ENCODE assay signal across 21 cellular contexts in genomic region chr5:153658606-153659005, GRCh38.
DNase-seq lines count a peak whose midpoint lies in the region; ATAC-seq and TF ChIP-seq lines count a peak whose summit lies in the region.
"Had no signal": no experiment of that assay in that cellular context is flagged by ENCODE, and none has a peak within 500 bp of the region (broad histone marks: within the 10 kb centered on the region; RNA-seq: fewer than 3 reads in every experiment).

No MANE protein-coding gene starts in this region.

- POLR2A ChIA-PET in IMR-90 (lab: Charles Lee; ENCODE audit: unreplicated experiment) = no interaction called here

- no peak for TF ChIP-seq POLR2A in IMR-90 (IDR thresholded peaks at IDR 0.05; ENCODE audit: low read depth, low read length)

- no peak overlapping the region for H2BK15ac ChIP-seq in IMR-90 (ENCODE audit: low read depth, low read length)

- no peak overlapping the region for H3K23ac ChIP-seq in IMR-90 (ENCODE audit: low read depth, low read length)

- no peaks in the 10 kb centered on the region for H4K20me1 ChIP-seq in IMR-90 (ENCODE audit: insufficient read depth, low read length)

- no peak overlapping the region for H2BK5ac ChIP-seq in IMR-90 (ENCODE audit: low read depth, low read length, poor library complexity, severe bottlenecking)

- DNase-seq in IMR-90 = no peak
- DNase-seq in mesothelial cell of epicardium (ENCODE audit: low spot score in 2 of 2, unreplicated experiment in 2 of 2) = no peak
- no peak for DNase-seq in SHP77 (lab: John Stamatoyannopoulos, UW)
- DNase-seq in AML-193 (lab: John Stamatoyannopoulos, UW) = no peak
- DNase-seq in Kasumi-1 (lab: John Stamatoyannopoulos, UW) = no peak
- DNase-seq: activated CD8-positive, alpha-beta T cell treated with anti-CD3 and anti-CD28 coated beads, Interleukin-2, amount 10 ng/mL, durations not matched to agents 7 days and 5 days; activated naive CD4-positive, alpha-beta T cell treated with anti-CD3 and anti-CD28 coated beads, Interleukin-2, amount 10 ng/mL, durations not matched to agents 7 days and 5 days; DMS53; effector CD4-positive, alpha-beta T cell; GDM1; left lung; midbrain; natural killer cell; RPMI8226; T-helper 17 cell; transverse colon had no signal

- H3K27me3 Mint-ChIP-seq in mesothelial cell of epicardium (ENCODE audit: low read depth) = no peaks in the 10 kb centered on the region
- H3K27me3 Mint-ChIP-seq: activated naive CD4-positive, alpha-beta T cell treated with anti-CD3 and anti-CD28 coated beads, Interleukin-2, amount 10 ng/mL, durations not matched to agents 7 days and 5 days; activated T-helper 17 cell treated with anti-CD3 and anti-CD28 coated beads, Interleukin-2, amount 50 U/mL, for 72 hours; stimulated activated memory B cell treated with anti-CD40 and anti-IgM and Interleukin-4, amounts not matched to agents 10 μg/mL and 1 μg/mL and 100 μg/mL, for 72 hours had no signal

- peaks cover 14% of the 10 kb centered on the region for H3K4me1 Mint-ChIP-seq in mesothelial cell of epicardium
- H3K4me1 Mint-ChIP-seq: activated naive CD4-positive, alpha-beta T cell treated with anti-CD3 and anti-CD28 coated beads, Interleukin-2, amount 10 ng/mL, durations not matched to agents 7 days and 5 days; activated T-helper 17 cell treated with anti-CD3 and anti-CD28 coated beads, Interleukin-2, amount 50 U/mL, for 72 hours; natural killer cell; stimulated activated memory B cell treated with anti-CD40 and anti-IgM and Interleukin-4, amounts not matched to agents 10 μg/mL and 1 μg/mL and 100 μg/mL, for 72 hours; T-helper 17 cell had no signal

- H2AK9ac ChIP-seq in IMR-90 (replicated peaks; ENCODE audit: low read depth, low read length, poor library complexity) = no peak overlapping the region

- H2BK20ac ChIP-seq in IMR-90 (ENCODE audit: low read depth, low read length) = no peak overlapping the region

- TF ChIP-seq RAD21 in IMR-90 (IDR thresholded peaks at IDR 0.05; ENCODE audit: low read length) = no peak

- no peak overlapping the region for H4K5ac ChIP-seq in IMR-90 (ENCODE audit: low read depth, low read length)

- no peak overlapping the region for H3K4me3 Mint-ChIP-seq in mesothelial cell of epicardium
- H3K4me3 Mint-ChIP-seq: activated CD8-positive, alpha-beta T cell treated with anti-CD3 and anti-CD28 coated beads, Interleukin-2, amount 10 ng/mL, durations not matched to agents 7 days and 5 days; activated naive CD4-positive, alpha-beta T cell treated with anti-CD3 and anti-CD28 coated beads, Interleukin-2, amount 10 ng/mL, durations not matched to agents 7 days and 5 days; activated T-helper 17 cell treated with anti-CD3 and anti-CD28 coated beads, Interleukin-2, amount 50 U/mL, for 72 hours; natural killer cell; stimulated activated memory B cell treated with anti-CD40 and anti-IgM and Interleukin-4, amounts not matched to agents 10 μg/mL and 1 μg/mL and 100 μg/mL, for 72 hours; T-helper 17 cell had no signal

- CTCF ChIA-PET in IMR-90 (lab: Yijun Ruan, JAX) = interaction anchor here (0.6 kb wide), 4 partner anchors 81 to 1720 kb away, joined by 3 to 4 read pairs (median 3); no protein-coding TSS in a partner anchor

- no peak overlapping the region for H2AK5ac ChIP-seq in IMR-90 (ENCODE audit: low read depth, low read length)

- BruUV-seq in IMR-90 (replicated peaks; lab: Mats Ljungman, UMichigan) = no TSS peak

- no peak overlapping the region for H3K18ac ChIP-seq in IMR-90 (ENCODE audit: low read depth, low read length)

- intact Hi-C loops in IMR-90 (cut with micrococcal nuclease) = no loop called here

- no peak overlapping the region for H3K56ac ChIP-seq in IMR-90 (ENCODE audit: extremely low read depth, insufficient read depth, low read length)

- no peak overlapping the region for H3K9ac ChIP-seq in IMR-90 (ENCODE audit: low read depth, low read length)

- H4K91ac ChIP-seq in IMR-90 (ENCODE audit: insufficient read depth, low read depth, low read length) = no peak overlapping the region

- in situ Hi-C loops in IMR-90 (cut with MboI; ENCODE audit: low sequenced_read_pairs) = no loop called here

- ATAC-seq in IMR-90 (ENCODE audit: low read depth) (peak; percentile 22; the same call in 1 of the 2 replicates), GM19455 (IDR thresholded peaks at IDR 0.05; ENCODE audit: unreplicated experiment) (no peak)
- ATAC-seq: activated CD8-positive, alpha-beta T cell treated with anti-CD3 and anti-CD28 coated beads, Interleukin-2, amount 10 ng/mL, durations not matched to agents 7 days and 5 days; activated T-helper 17 cell treated with anti-CD3 and anti-CD28 coated beads, Interleukin-2, amount 50 U/mL, for 72 hours; natural killer cell; stimulated activated memory B cell treated with anti-CD40 and anti-IgM and Interleukin-4, amounts not matched to agents 10 μg/mL and 1 μg/mL and 100 μg/mL, for 72 hours; T-helper 17 cell had no signal

- no peak overlapping the region for H3K4ac ChIP-seq in IMR-90 (ENCODE audit: low read depth, low read length)

- no peak overlapping the region; the same call in 1 of the 2 replicates for H3K4me2 ChIP-seq in IMR-90 (ENCODE audit: low read depth, low read length)

- no peak overlapping the region for H3K4me3 ChIP-seq in IMR-90 (ENCODE audit: insufficient read depth, low read depth, low read length)
- no peak overlapping the region for H3K4me3 ChIP-seq in ectodermal cell (ENCODE audit: insufficient read depth, low read depth, low read length)
- H3K4me3 ChIP-seq: left lung, transverse colon had no signal

- H3K9me3 Mint-ChIP-seq in mesothelial cell of epicardium = peaks cover 4% of the 10 kb centered on the region
- H3K9me3 Mint-ChIP-seq: activated naive CD4-positive, alpha-beta T cell treated with anti-CD3 and anti-CD28 coated beads, Interleukin-2, amount 10 ng/mL, durations not matched to agents 7 days and 5 days; activated T-helper 17 cell treated with anti-CD3 and anti-CD28 coated beads, Interleukin-2, amount 50 U/mL, for 72 hours; natural killer cell; stimulated activated memory B cell treated with anti-CD40 and anti-IgM and Interleukin-4, amounts not matched to agents 10 μg/mL and 1 μg/mL and 100 μg/mL, for 72 hours had no signal

- H3K4me1 ChIP-seq in IMR-90 (ENCODE audit: control insufficient read depth, insufficient read depth, low read length) (0 out of 2 replicates have a peak, but pooled peaks cover 1% of the 10 kb centered on the region), ectodermal cell (ENCODE audit: control insufficient read depth, insufficient read depth, low read length) (peaks cover 48% of the 10 kb centered on the region)
- H3K4me1 ChIP-seq: transverse colon had no signal

- H2AFZ ChIP-seq in IMR-90 (replicated peaks; ENCODE audit: low read length, poor library complexity) = no peak overlapping the region

- no peaks in the 10 kb centered on the region for H3K9me1 ChIP-seq in IMR-90 (ENCODE audit: insufficient read depth, low read length)

- dilution Hi-C loops in IMR-90 (cut with HindIII; ENCODE audit: low sequenced_read_pairs, unreplicated experiment) = no loop called here

- no peak overlapping the region for H4K8ac ChIP-seq in IMR-90 (ENCODE audit: low read depth in 2 of 2, low read length in 2 of 2)

- H3K36me3 ChIP-seq in IMR-90 (ENCODE audit: control insufficient read depth, insufficient read depth, low read length) (no peaks in the 10 kb centered on the region), ectodermal cell (ENCODE audit: control insufficient read depth, insufficient read depth, low read length) (no peaks in the 10 kb centered on the region)
- H3K36me3 ChIP-seq: left lung, transverse colon had no signal

- H2BK120ac ChIP-seq in IMR-90 (ENCODE audit: low read depth, low read length) = no peak overlapping the region

- H3K79me1 ChIP-seq in IMR-90 (ENCODE audit: low read depth in 1 of 2, low read length in 2 of 2) = no peaks in the 10 kb centered on the region

- no CpG with 5 or more reads among the region's 5 CpGs for WGBS in IMR-90 (ENCODE audit: extremely low coverage in 2 of 2, insufficient read length in 1 of 2), 2 experiments
- 0 to 1% methylated on average over 3 to 4 of the region's 5 CpGs for WGBS in ectodermal cell, 2 experiments

- H3K9me3 ChIP-seq in IMR-90 (ENCODE audit: control insufficient read depth, insufficient read depth, low read length) (no peaks in the 10 kb centered on the region), ectodermal cell (ENCODE audit: control insufficient read depth, low read length) (no peaks in the 10 kb centered on the region)
- H3K9me3 ChIP-seq: left lung, transverse colon had no signal

- TF ChIP-seq CTCF in IMR-90 (conservative IDR thresholded peaks at IDR 0.05; ENCODE audit: low read depth, low read length) = no peak
- no peak for TF ChIP-seq CTCF in mesothelial cell of epicardium (IDR thresholded peaks at IDR 0.05; ENCODE audit: unreplicated experiment)

- H3K27me3 ChIP-seq in IMR-90 (ENCODE audit: control insufficient read depth, insufficient read depth, low read length) = no peaks in the 10 kb centered on the region; the same call in 1 of the 2 replicates
- no peaks in the 10 kb centered on the region for H3K27me3 ChIP-seq in ectodermal cell (ENCODE audit: control insufficient read depth, insufficient read depth, low read length, poor library complexity, severe bottlenecking)
- H3K27me3 ChIP-seq: left lung, transverse colon had no signal

- no peak overlapping the region for H3K14ac ChIP-seq in IMR-90 (replicated peaks; ENCODE audit: low read depth, low read length)

- H3K36me3 Mint-ChIP-seq in mesothelial cell of epicardium = no peaks in the 10 kb centered on the region
- H3K36me3 Mint-ChIP-seq: activated naive CD4-positive, alpha-beta T cell treated with anti-CD3 and anti-CD28 coated beads, Interleukin-2, amount 10 ng/mL, durations not matched to agents 7 days and 5 days; natural killer cell; stimulated activated memory B cell treated with anti-CD40 and anti-IgM and Interleukin-4, amounts not matched to agents 10 μg/mL and 1 μg/mL and 100 μg/mL, for 72 hours had no signal

- H3K27ac ChIP-seq in IMR-90 (ENCODE audit: insufficient read depth, low read length) = no peak overlapping the region
- peak overlapping the region; percentile 79 for H3K27ac ChIP-seq in ectodermal cell (ENCODE audit: insufficient read depth, low read depth, low read length, poor library complexity, severe bottlenecking)
- H3K27ac ChIP-seq: C4-2B, left lung, transverse colon had no signal

- peak overlapping the region; percentile 77 for H3K27ac Mint-ChIP-seq in mesothelial cell of epicardium
- H3K27ac Mint-ChIP-seq: activated CD8-positive, alpha-beta T cell treated with anti-CD3 and anti-CD28 coated beads, Interleukin-2, amount 10 ng/mL, durations not matched to agents 7 days and 5 days; activated naive CD4-positive, alpha-beta T cell treated with anti-CD3 and anti-CD28 coated beads, Interleukin-2, amount 10 ng/mL, durations not matched to agents 7 days and 5 days; activated T-helper 17 cell treated with anti-CD3 and anti-CD28 coated beads, Interleukin-2, amount 50 U/mL, for 72 hours; natural killer cell; stimulated activated memory B cell treated with anti-CD40 and anti-IgM and Interleukin-4, amounts not matched to agents 10 μg/mL and 1 μg/mL and 100 μg/mL, for 72 hours; T-helper 17 cell had no signal

TF ChIP-seq in IMR-90, 13 proteins besides CTCF, POLR2A, EP300 and RAD21 (continues in another document):
- no peak for TF ChIP-seq FOS (IDR thresholded peaks at IDR 0.05; ENCODE audit: low read depth, low read length)
- no peak for TF ChIP-seq MAFK (IDR thresholded peaks at IDR 0.05; ENCODE audit: low read depth, low read length)
- no peak for TF ChIP-seq SMC3 (IDR thresholded peaks at IDR 0.05; ENCODE audit: low read depth, low read length)
